Comparison of ENCODE assay signal across 10 cellular contexts in the genomic region with DNA sequence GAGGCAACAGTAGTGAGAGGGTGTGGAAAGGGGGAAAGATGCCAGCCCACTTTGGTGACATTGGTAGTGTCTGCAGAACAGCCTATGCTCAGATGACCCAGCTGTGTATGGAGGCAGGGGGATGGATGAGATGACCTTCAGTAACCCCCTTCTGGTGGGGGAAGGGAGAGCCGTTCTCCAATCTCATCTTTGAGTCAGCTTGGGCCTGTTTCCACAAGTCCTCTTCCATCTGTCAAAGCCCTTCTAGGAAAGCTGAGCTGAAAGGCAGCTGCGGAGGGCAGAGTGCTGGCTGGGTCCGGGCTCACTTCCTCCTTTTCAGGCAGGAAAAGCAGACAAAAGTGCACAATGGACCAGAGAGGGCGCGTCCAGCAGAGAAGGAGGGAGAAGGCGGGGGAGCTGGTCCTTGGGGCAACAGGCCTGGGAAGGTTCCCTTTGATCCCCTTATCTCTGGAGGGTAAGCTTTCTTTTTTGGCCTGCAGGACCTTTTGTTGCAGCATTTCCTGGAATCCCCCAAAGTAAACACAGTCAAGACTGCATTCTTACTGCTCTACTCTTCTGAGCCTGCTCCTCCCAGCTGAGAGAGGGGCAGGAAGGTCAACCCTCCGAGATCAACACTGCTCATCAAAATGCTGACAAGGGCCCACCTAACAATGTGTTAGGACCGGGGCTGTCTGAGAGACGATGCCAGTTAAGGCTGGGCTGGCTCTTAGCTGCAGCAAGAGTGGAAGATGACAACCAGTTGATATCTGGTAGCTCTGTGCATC. TPM values are rescaled to one million over a fixed set of nuclear protein-coding genes. Genes with fewer than 3 reads are reported as not detected.
A peak's percentile ranks its signal among the peaks of the same experiment; 100 is the strongest.
DNase-seq lines count a peak whose midpoint lies in the region; ATAC-seq and TF ChIP-seq lines count a peak whose summit lies in the region.
"Had no signal": no experiment of that assay in that cellular context is flagged by ENCODE, and none has a peak within 500 bp of the region (broad histone marks: within the 10 kb centered on the region; RNA-seq: fewer than 3 reads in every experiment).

No MANE protein-coding gene starts in this region.

- no peak overlapping the region for H2BK120ac ChIP-seq in H9 (ENCODE audit: low read depth, low read length, poor library complexity, severe bottlenecking)

- H2AFZ ChIP-seq in H9 (ENCODE audit: low read length) (no peak overlapping the region), hepatocyte (peak overlapping the region; percentile 36)

- peaks cover 28 to 37% of the 10 kb centered on the region in 2 experiments for H3K4me1 Mint-ChIP-seq in H9
- H3K4me1 Mint-ChIP-seq in activated CD4-positive, alpha-beta T cell treated with anti-CD3 and anti-CD28 coated beads, Interleukin-2, amount 10 ng/mL, durations not matched to agents 24 days and 14 days: no peaks in the 10 kb centered on the region
- peaks cover 5% of the 10 kb centered on the region for H3K4me1 Mint-ChIP-seq in chondrocyte (ENCODE audit: low read depth)

- H3K79me2 ChIP-seq in H9 (ENCODE audit: insufficient read depth, low read length) (no peaks in the 10 kb centered on the region), hepatocyte (no peaks in the 10 kb centered on the region)

- peaks cover 96% of the 10 kb centered on the region for H3K27me3 Mint-ChIP-seq in H9 (ENCODE audit: low read depth)
- H3K27me3 Mint-ChIP-seq in activated CD4-positive, alpha-beta T cell treated with anti-CD3 and anti-CD28 coated beads, Interleukin-2, amount 10 ng/mL, durations not matched to agents 24 days and 14 days: peaks cover 43% of the 10 kb centered on the region
- H3K27me3 Mint-ChIP-seq in chondrocyte (ENCODE audit: low read depth): peaks cover 34% of the 10 kb centered on the region

- H3K36me3 ChIP-seq in SJCRH30: no peaks in the 10 kb centered on the region
- H3K36me3 ChIP-seq in hepatocyte (replicated peaks; ENCODE audit: insufficient read depth, low read depth): no peaks in the 10 kb centered on the region
- no peaks in the 10 kb centered on the region for H3K36me3 ChIP-seq in sigmoid colon
- H3K36me3 ChIP-seq: cardiac muscle cell had no signal

- ATAC-seq in GM19328 (IDR thresholded peaks at IDR 0.05; ENCODE audit: unreplicated experiment): no peak

- H3K23me2 ChIP-seq in H9 (ENCODE audit: insufficient read length, low read depth, low read length, poor library complexity, severe bottlenecking): no peaks in the 10 kb centered on the region

- H2BK15ac ChIP-seq in H9 (ENCODE audit: low read depth, low read length): no peak overlapping the region

- no peak overlapping the region for H2BK12ac ChIP-seq in H9 (ENCODE audit: insufficient read length, low read depth, low read length)

- no peak overlapping the region for H3K23ac ChIP-seq in H9 (ENCODE audit: insufficient read length, low read depth, low read length)

- H4K8ac ChIP-seq in H9 (replicated peaks; ENCODE audit: insufficient read length, low read depth, low read length): no peak overlapping the region

- no peak overlapping the region for H3T11ph ChIP-seq in H9 (ENCODE audit: low read length)

- no peak overlapping the region for H3K4me3 ChIP-seq in SJCRH30
- no peak overlapping the region for H3K4me3 ChIP-seq in hepatocyte
- H3K4me3 ChIP-seq in sigmoid colon: no peak overlapping the region

- H3K36me3 Mint-ChIP-seq in H9 (ENCODE audit: insufficient read depth in 1 of 3, low read depth in 3 of 3) (no peaks in the 10 kb centered on the region), chondrocyte (ENCODE audit: low read depth) (no peaks in the 10 kb centered on the region)
- no peaks in the 10 kb centered on the region for H3K36me3 Mint-ChIP-seq in activated CD4-positive, alpha-beta T cell treated with anti-CD3 and anti-CD28 coated beads, Interleukin-2, amount 10 ng/mL, durations not matched to agents 24 days and 14 days (ENCODE audit: low read depth)

- H3K14ac ChIP-seq in H9 (ENCODE audit: insufficient read depth, low read length): no peak overlapping the region

- H4K5ac ChIP-seq in H9 (ENCODE audit: insufficient read length, low read depth, low read length): no peak overlapping the region

- H3K9me3 Mint-ChIP-seq in H9 (no peaks in the 10 kb centered on the region; a peak in 2 of 5 replicates), chondrocyte (ENCODE audit: low read depth) (no peaks in the 10 kb centered on the region)
- H3K9me3 Mint-ChIP-seq in activated CD4-positive, alpha-beta T cell treated with anti-CD3 and anti-CD28 coated beads, Interleukin-2, amount 10 ng/mL, durations not matched to agents 24 days and 14 days: no peaks in the 10 kb centered on the region

- no peak for TF ChIP-seq POLR2A in sigmoid colon (IDR thresholded peaks at IDR 0.05)

- no peaks in the 10 kb centered on the region for H4K20me1 ChIP-seq in H9 (ENCODE audit: control insufficient read depth, insufficient read depth, insufficient read length)
- no peaks in the 10 kb centered on the region for H4K20me1 ChIP-seq in hepatocyte (ENCODE audit: insufficient read depth, poor library complexity, severe bottlenecking)

- H3K27ac Mint-ChIP-seq in H9 (no peak overlapping the region), chondrocyte (ENCODE audit: unreplicated experiment) (no peak overlapping the region)
- H3K27ac Mint-ChIP-seq in activated CD4-positive, alpha-beta T cell treated with anti-CD3 and anti-CD28 coated beads, Interleukin-2, amount 10 ng/mL, durations not matched to agents 24 days and 14 days: no peak overlapping the region

- H3K9me3 ChIP-seq in H9 (ENCODE audit: control insufficient read depth, low read depth, low read length) (no peaks in the 10 kb centered on the region), SJCRH30 (replicated peaks) (no peaks in the 10 kb centered on the region), hepatocyte (ENCODE audit: low read depth) (no peaks in the 10 kb centered on the region), sigmoid colon (no peaks in the 10 kb centered on the region)

- no peak overlapping the region for H3K18ac ChIP-seq in H9 (ENCODE audit: insufficient read length, low read depth, low read length)

- no peak overlapping the region for H3K4me2 ChIP-seq in H9 (ENCODE audit: insufficient read depth, insufficient read length, low read length)
- H3K4me2 ChIP-seq in hepatocyte: peak overlapping the region; percentile 88

- H3K79me1 ChIP-seq in H9 (ENCODE audit: insufficient read depth, low read depth, low read length, poor library complexity, severe bottlenecking): no peaks in the 10 kb centered on the region

- H3K4me3 Mint-ChIP-seq in H9: peak overlapping the region; percentile 35 to 74; a peak in 4 of 5 replicates
- H3K4me3 Mint-ChIP-seq in activated CD4-positive, alpha-beta T cell treated with anti-CD3 and anti-CD28 coated beads, Interleukin-2, amount 10 ng/mL, durations not matched to agents 24 days and 14 days: no peak overlapping the region
- no peak overlapping the region for H3K4me3 Mint-ChIP-seq in chondrocyte (ENCODE audit: unreplicated experiment)

- intact Hi-C loops in sigmoid colon (cut with DNase I): no loop called here
- intact Hi-C loops in activated CD4-positive, alpha-beta T cell treated with anti-CD3 and anti-CD28 coated beads, Interleukin-2, amount 10 ng/mL, durations not matched to agents 24 days and 14 days (cut with micrococcal nuclease): no loop called here

- no peak overlapping the region for H2BK5ac ChIP-seq in H9 (ENCODE audit: insufficient read length, low read length)

- no peak for TF ChIP-seq EP300 in sigmoid colon (IDR thresholded peaks at IDR 0.05)

- H3K27ac ChIP-seq in H9 (ENCODE audit: insufficient read length, low read depth, low read length) (no peak overlapping the region), SJCRH30 (0 out of 2 replicates have a peak overlapping the region, but pooled peaks have one; percentile 16), hepatocyte (peak overlapping the region; percentile 61), sigmoid colon (peak overlapping the region; percentile 56 to 81 (median 72))
- H3K27ac ChIP-seq: cardiac muscle cell had no signal

- no peak overlapping the region for H2AK5ac ChIP-seq in H9 (ENCODE audit: insufficient read length, low read length)

- H3K27me3 ChIP-seq in H9 (ENCODE audit: insufficient read depth, low read length): peaks cover 67% of the 10 kb centered on the region
- no peaks in the 10 kb centered on the region for H3K27me3 ChIP-seq in SJCRH30
- H3K27me3 ChIP-seq in hepatocyte: no peaks in the 10 kb centered on the region
- no peaks in the 10 kb centered on the region for H3K27me3 ChIP-seq in sigmoid colon

- H3K4me1 ChIP-seq in H9 (ENCODE audit: insufficient read depth, low read length) (no peaks in the 10 kb centered on the region), SJCRH30 (peaks cover 10% of the 10 kb centered on the region), hepatocyte (ENCODE audit: insufficient read depth) (peaks cover 32% of the 10 kb centered on the region), sigmoid colon (peaks cover 0 to 35% (median 15%) of the 10 kb centered on the region in 4 donors)

- no peaks in the 10 kb centered on the region for H3K9me2 ChIP-seq in hepatocyte (replicated peaks; ENCODE audit: insufficient read depth)

- DNase-seq in H9 (no peak), SJCRH30 (peak; percentile 62 to 66), hepatocyte (ENCODE audit: low spot score) (peak; percentile 57), sigmoid colon (peak; percentile 75), chondrocyte (ENCODE audit: low spot score) (no peak)
- no peak for DNase-seq in activated CD4-positive, alpha-beta T cell treated with anti-CD3 and anti-CD28 coated beads, Interleukin-2, amount 10 ng/mL, durations not matched to agents 24 days and 14 days
- DNase-seq in stimulated activated CD4-positive, alpha-beta T cell treated with anti-CD3 and anti-CD28 coated beads, Interleukin-2, amount 100 ng/mL, for 24 hours: no peak
- DNase-seq: NK-92 treated with Interleukin-12 subunit alpha and Interleukin-12 subunit beta, amount 100 ng/mL, for 24 hours had no signal

- no peak overlapping the region for H3K9ac ChIP-seq in H9 (ENCODE audit: extremely low read depth, insufficient read length, low read length)

- WGBS in H9 (ENCODE audit: extremely low coverage, insufficient read length, low lambda C conversion rate): no CpG with 5 or more reads among the region's 9 CpGs
- WGBS in hepatocyte (ENCODE audit: low lambda C conversion rate, missing lambda C conversion rate): 27% methylated on average over 9 of the region's 9 CpGs
- 7 to 22% methylated on average over 9 of the region's 9 CpGs for WGBS in sigmoid colon, 2 donors

- H3K4ac ChIP-seq in H9 (ENCODE audit: low read depth, low read length): no peak overlapping the region

- H4K91ac ChIP-seq in H9 (ENCODE audit: insufficient read length, low read depth, low read length): no peak overlapping the region

- H2BK20ac ChIP-seq in H9 (ENCODE audit: low read depth, low read length, poor library complexity, severe bottlenecking): no peak overlapping the region

- no peak for TF ChIP-seq CTCF in H9 (conservative IDR thresholded peaks at IDR 0.05)
- TF ChIP-seq CTCF in hepatocyte (IDR thresholded peaks at IDR 0.05; ENCODE audit: poor library complexity): no peak
- no peak for TF ChIP-seq CTCF in sigmoid colon (IDR thresholded peaks at IDR 0.05)
- TF ChIP-seq CTCF in chondrocyte (IDR thresholded peaks at IDR 0.05): no peak

- no peak overlapping the region for H3K56ac ChIP-seq in H9 (ENCODE audit: insufficient read length, low read depth, low read length)

RNA-seq across cellular contexts. Expression of a gene that starts 1.2 kb away (rescaled TPM):
- 1.8 and 2.1 TPM in 2 replicates for total RNA-seq in H9 (2021)
- 0.24 TPM in 1 of 2 replicates, not detected in the other for total RNA-seq in SJCRH30 (2014; rRNA removed; shearing (Covaris generic))
- 5.6 and 6.8 TPM in 2 replicates for total RNA-seq in hepatocyte
- polyA plus RNA-seq in hepatocyte: 8.3 and 15.7 TPM in 2 replicates
- total RNA-seq in sigmoid colon: 10 to 100 TPM in 3 of 4 donors, 1 to 10 TPM in 1; 5.7 to 22.2 (median 13.7) TPM
- polyA plus RNA-seq in sigmoid colon: 1 to 10 TPM; 2.8 to 9.0 (median 4.2) TPM
- total RNA-seq in activated CD4-positive, alpha-beta T cell treated with anti-CD3 and anti-CD28 coated beads, Interleukin-2, amount 10 ng/mL, durations not matched to agents 24 days and 14 days: not detected in 2 replicates
- total RNA-seq in chondrocyte: 0.34 to 3.5 TPM (median 2.8 TPM) in 3 replicates

RNA-seq across cellular contexts. Expression of a gene that starts 28.6 kb away (rescaled TPM):
- total RNA-seq in H9 (2021) (0.09 and 0.13 TPM in 2 replicates), hepatocyte (17.6 and 19.6 TPM in 2 replicates), sigmoid colon (10 to 100 TPM; 10.0 to 20.3 (median 18.2) TPM), chondrocyte (12.3 to 26.0 TPM (median 24.8 TPM) in 3 replicates)
- total RNA-seq in SJCRH30 (2014; rRNA removed; shearing (Covaris generic)): 1.8 and 1.9 TPM in 2 replicates
- polyA plus RNA-seq in hepatocyte (11.5 and 14.1 TPM in 2 replicates), sigmoid colon (1 to 10 TPM; 2.3 to 6.3 (median 5.4) TPM)
- 0.07 and 0.09 TPM in 2 replicates for total RNA-seq in activated CD4-positive, alpha-beta T cell treated with anti-CD3 and anti-CD28 coated beads, Interleukin-2, amount 10 ng/mL, durations not matched to agents 24 days and 14 days

Comparison
In these comparisons a context has a peak if more than half of its experiments do, and no peak if none do; other contexts are left out.
1. DNase-seq: peak in SJCRH30 (2 of 2), hepatocyte (single experiment) and sigmoid colon (single experiment); none in H9 (single experiment), activated CD4-positive, alpha-beta T cell treated with anti-CD3 and anti-CD28 coated beads, Interleukin-2, amount 10 ng/mL, durations not matched to agents 24 days and 14 days (single experiment), chondrocyte (single experiment) and stimulated activated CD4-positive, alpha-beta T cell treated with anti-CD3 and anti-CD28 coated beads, Interleukin-2, amount 100 ng/mL, for 24 hours (0 of 2).
2. H3K4me3 Mint-ChIP-seq: peak in H9 (2 of 2); none in activated CD4-positive, alpha-beta T cell treated with anti-CD3 and anti-CD28 coated beads, Interleukin-2, amount 10 ng/mL, durations not matched to agents 24 days and 14 days (single experiment) and chondrocyte (single experiment).